16 cellular contexts compared by ENCODE assay signal in the genomic region with DNA sequence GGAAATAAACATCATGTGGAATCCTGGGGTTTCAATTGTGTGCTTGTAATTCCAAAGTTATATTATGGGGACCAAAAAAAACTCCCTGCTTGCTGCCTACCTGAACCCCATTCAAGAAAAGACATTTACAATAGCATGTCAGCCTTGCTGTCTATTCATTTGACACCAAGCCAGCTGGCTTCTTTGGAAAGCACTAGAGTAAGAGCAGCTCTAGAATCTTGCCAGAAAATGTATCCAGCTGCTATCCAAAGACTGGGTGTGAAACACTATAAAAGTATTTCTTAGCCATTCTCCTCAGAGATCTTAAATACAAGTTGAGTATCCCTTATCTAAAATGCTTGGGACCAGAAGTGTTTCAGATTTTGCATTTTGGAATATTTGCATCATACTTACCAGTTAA.
DNase-seq lines count a peak whose midpoint lies in the region; ATAC-seq and TF ChIP-seq lines count a peak whose summit lies in the region.
"Had no signal": no experiment of that assay in that cellular context is flagged by ENCODE, and none has a peak within 500 bp of the region (broad histone marks: within the 10 kb centered on the region; RNA-seq: fewer than 3 reads in every experiment).

No MANE protein-coding gene starts in this region.

- H2AK5ac ChIP-seq in trophoblast cell (ENCODE audit: low read length), result no peak overlapping the region

- H3K4me3 ChIP-seq in AG10803 (ENCODE audit: low read length) (no peak overlapping the region), cardiac fibroblast (replicated peaks in 1 of 2; ENCODE audit: low read depth in 2 of 2, low read length in 2 of 2) (no peak overlapping the region), trophoblast cell (ENCODE audit: low read depth, low read length) (no peak overlapping the region)
- H3K4me3 ChIP-seq: A549, BLaER1, K562 had no signal

- H3K4ac ChIP-seq in trophoblast cell (ENCODE audit: low read depth, low read length), result no peak overlapping the region

- in situ Hi-C loops in G401 (cut with HindIII; ENCODE audit: low sequenced_read_pairs), result no loop called here

- H3K79me2 ChIP-seq in trophoblast cell (ENCODE audit: control insufficient read depth, insufficient read depth, low read length, poor library complexity), result peaks cover 2% of the 10 kb centered on the region

- no peak overlapping the region for H3K4me2 ChIP-seq in trophoblast cell (ENCODE audit: low read length)
- H3K4me2 ChIP-seq: A549, BLaER1 had no signal

- H3K27ac ChIP-seq in trophoblast cell (ENCODE audit: low read depth, low read length), result no peak overlapping the region
- H3K27ac ChIP-seq: A549, BLaER1 had no signal

- H3K18ac ChIP-seq in trophoblast cell (ENCODE audit: low read length), result no peak overlapping the region

- H2BK12ac ChIP-seq in trophoblast cell (ENCODE audit: low read length), result no peak overlapping the region

- H4K8ac ChIP-seq in trophoblast cell (ENCODE audit: low read depth, low read length), result no peak overlapping the region

- H3K9me3 ChIP-seq in trophoblast cell (ENCODE audit: insufficient read depth, low read depth, low read length), result peaks cover 3% of the 10 kb centered on the region
- H3K9me3 ChIP-seq: A549 had no signal

- H3K14ac ChIP-seq in trophoblast cell (ENCODE audit: low read length), result no peak overlapping the region

- no peak overlapping the region for H4K91ac ChIP-seq in trophoblast cell (ENCODE audit: low read depth, low read length)

- no peak for ATAC-seq in GM21576 (IDR thresholded peaks at IDR 0.05; ENCODE audit: unreplicated experiment)
- ATAC-seq: A549, HCT116, K562 had no signal

- H3K9ac ChIP-seq in trophoblast cell (ENCODE audit: low read length), result no peak overlapping the region
- H3K9ac ChIP-seq: BLaER1 had no signal

- no peak overlapping the region for H4K12ac ChIP-seq in trophoblast cell (ENCODE audit: low read depth, low read length)

- H3K27me3 ChIP-seq in trophoblast cell (ENCODE audit: insufficient read depth, low read length), result no peaks in the 10 kb centered on the region
- H3K27me3 ChIP-seq: BLaER1 had no signal

- H2BK120ac ChIP-seq in trophoblast cell (ENCODE audit: insufficient read depth, low read length, poor library complexity), result no peak overlapping the region

- H3K79me1 ChIP-seq in trophoblast cell (ENCODE audit: low read length), result peaks cover 14% of the 10 kb centered on the region

- DNase-seq in AG10803 (ENCODE audit: low read depth) (peak; percentile 55), G401 (ENCODE audit: low spot score) (peak; percentile 7), cardiac fibroblast (ENCODE audit: low read depth in 2 of 2) (peak; percentile 52 to 73), fibroblast of peridontal ligament (ENCODE audit: extremely low read depth) (peak; percentile 35), trophoblast cell (no peak), HCEC 1CT (no peak)
- DNase-seq in activated CD8-positive, alpha-beta memory T cell treated with anti-CD3 and anti-CD28 coated beads, Interleukin-2, amount 50 U/mL, for 48 hours, result no peak
- DNase-seq: AML-193, DMS79, EL, GDM1 had no signal

- H2BK5ac ChIP-seq in trophoblast cell (ENCODE audit: low read depth, low read length, poor library complexity), result no peak overlapping the region

- no peak overlapping the region for H3K23ac ChIP-seq in trophoblast cell (ENCODE audit: low read length)

- no peak for TF ChIP-seq CTCF in AG10803 (conservative IDR thresholded peaks at IDR 0.05; ENCODE audit: low read length)
- no peak for TF ChIP-seq CTCF in cardiac fibroblast (IDR thresholded peaks at IDR 0.05; ENCODE audit: low read depth, low read length)

- peaks cover 0 to 6% of the 10 kb centered on the region in 2 experiments for H3K36me3 ChIP-seq in trophoblast cell (ENCODE audit: control insufficient read depth in 1 of 2, insufficient read depth in 2 of 2, low read length in 2 of 2)

- H2AFZ ChIP-seq in trophoblast cell (ENCODE audit: insufficient read depth, low read length, poor library complexity), result no peak overlapping the region

- peaks cover 7 to 13% of the 10 kb centered on the region in 2 experiments for H3K4me1 ChIP-seq in trophoblast cell (ENCODE audit: control insufficient read depth in 1 of 2, insufficient read depth in 2 of 2, low read length in 2 of 2)
- H3K4me1 ChIP-seq: BLaER1 had no signal

Comparison
In these comparisons a context has a peak if more than half of its experiments do, and no peak if none do; other contexts are left out.
1. DNase-seq: peak in AG10803 (single experiment), G401 (single experiment), cardiac fibroblast (2 of 2) and fibroblast of peridontal ligament (single experiment); none in trophoblast cell (0 of 2), activated CD8-positive, alpha-beta memory T cell treated with anti-CD3 and anti-CD28 coated beads, Interleukin-2, amount 50 U/mL, for 48 hours (single experiment) and HCEC 1CT (single experiment).